In genomic region chr6:158002249-158002950, GRCh38 we compare ENCODE assay signal across 9 cellular contexts. TPM values are rescaled to one million over a fixed set of nuclear protein-coding genes. Genes with fewer than 3 reads are reported as not detected.
DNase-seq lines count a peak whose midpoint lies in the region; ATAC-seq, FAIRE-seq and TF ChIP-seq lines count a peak whose summit lies in the region.
"Had no signal": no experiment of that assay in that cellular context is flagged by ENCODE, and none has a peak within 500 bp of the region (broad histone marks: within the 10 kb centered on the region; RNA-seq: fewer than 3 reads in every experiment).

No MANE protein-coding gene starts in this region.

- no peak overlapping the region for H3K27ac Mint-ChIP-seq in activated T-cell treated with anti-CD3 and anti-CD28 coated beads, Interleukin-2, amount 50 U/mL, for 72 hours

- H3K27ac ChIP-seq in dorsolateral prefrontal cortex (peak overlapping the region; percentile 52 to 100 (median 98)), urinary bladder (ENCODE audit: low read depth) (peak overlapping the region; percentile 43)

- H3K4me1 ChIP-seq in mucosa of stomach (ENCODE audit: control insufficient read depth, insufficient read depth, low read length) (peaks cover 34% of the 10 kb centered on the region), urinary bladder (ENCODE audit: insufficient read depth) (no peaks in the 10 kb centered on the region)

- peak; percentile 16 to 30 for ATAC-seq in activated T-cell treated with anti-CD3 and anti-CD28 coated beads, Interleukin-2, amount 50 U/mL, for 72 hours (replicated peaks in 1 of 2)

- 85% methylated on average over 6 of the region's 6 CpGs for WGBS in urinary bladder

- FAIRE-seq in urothelium cell line (lab: Jason Lieb, UNC), result no peak

- TF ChIP-seq CTCF in dorsolateral prefrontal cortex (IDR thresholded peaks at IDR 0.05 in 54 of 56, conservative IDR thresholded peaks at IDR 0.05 in 2 of 56; ENCODE audit: low read depth in 1 of 56, partially characterized antibody in 56 of 56), result no peak

- no peak overlapping the region for H3K4me3 Mint-ChIP-seq in activated T-cell treated with anti-CD3 and anti-CD28 coated beads, Interleukin-2, amount 50 U/mL, for 72 hours
- H3K4me3 Mint-ChIP-seq: naive B cell had no signal

- H3K36me3 ChIP-seq in mucosa of stomach (ENCODE audit: control insufficient read depth, insufficient read depth, low read length), result no peaks in the 10 kb centered on the region
- H3K36me3 ChIP-seq in urinary bladder (ENCODE audit: insufficient read depth), result no peaks in the 10 kb centered on the region

- H3K9me3 ChIP-seq in mucosa of stomach (ENCODE audit: control insufficient read depth, low read length), result no peaks in the 10 kb centered on the region

- intact Hi-C loops in dorsolateral prefrontal cortex (cut with DNase I), result no loop called here

- DNase-seq in activated T-cell treated with anti-CD3 and anti-CD28 coated beads, Interleukin-2, amount 50 U/mL, for 72 hours, result no peak
- DNase-seq in activated T-cell treated with anti-CD3 and anti-CD28 coated beads, Interleukin-2, amount 50 U/mL, for 48 hours, result no peak
- DNase-seq in dorsolateral prefrontal cortex (peak in 4 of 10 donors; percentile 26 to 52 (median 29)), pons (ENCODE audit: low spot score) (no peak), NCI-H524 (lab: John Stamatoyannopoulos, UW) (no peak), urothelium cell line (ENCODE audit: low spot score) (no peak)
- DNase-seq: naive B cell had no signal

- H3K9me3 Mint-ChIP-seq in activated T-cell treated with anti-CD3 and anti-CD28 coated beads, Interleukin-2, amount 50 U/mL, for 72 hours, result no peaks in the 10 kb centered on the region

- H3K36me3 Mint-ChIP-seq in activated T-cell treated with anti-CD3 and anti-CD28 coated beads, Interleukin-2, amount 50 U/mL, for 72 hours (ENCODE audit: insufficient read depth in 2 of 2), result no peaks in the 10 kb centered on the region

- H3K4me1 Mint-ChIP-seq in activated T-cell treated with anti-CD3 and anti-CD28 coated beads, Interleukin-2, amount 50 U/mL, for 72 hours (ENCODE audit: low read depth), result peaks cover 57% of the 10 kb centered on the region

- H3K27me3 ChIP-seq in dorsolateral prefrontal cortex, result no peaks in the 10 kb centered on the region
- H3K27me3 ChIP-seq in mucosa of stomach (ENCODE audit: control insufficient read depth, insufficient read depth, low read length), result no peaks in the 10 kb centered on the region

- H3K9ac ChIP-seq in mucosa of stomach (ENCODE audit: low read length), result peak overlapping the region; percentile 45

- no peaks in the 10 kb centered on the region for H3K27me3 Mint-ChIP-seq in activated T-cell treated with anti-CD3 and anti-CD28 coated beads, Interleukin-2, amount 50 U/mL, for 72 hours (ENCODE audit: low read depth)
- H3K27me3 Mint-ChIP-seq: naive B cell had no signal

- H3K4me3 ChIP-seq in dorsolateral prefrontal cortex (peak overlapping the region in 2 of 59 donors; percentile 6 to 17), mucosa of stomach (ENCODE audit: low read length) (no peak overlapping the region), urinary bladder (ENCODE audit: low read depth, low read length) (no peak overlapping the region)

RNA-seq across cellular contexts. Expression of gene SYNJ2, which starts 20.7 kb away (rescaled TPM):
- 10 to 100 TPM; 22.6 to 29.8 TPM for total RNA-seq in activated T-cell treated with anti-CD3 and anti-CD28 coated beads, Interleukin-2, amount 50 U/mL, for 72 hours
- 100 to 1,000 TPM in 47 of 120 experiments, 10 to 100 TPM in 73; 41.0 to 257 (median 86.5) TPM for total RNA-seq in dorsolateral prefrontal cortex
- 14.3 TPM for total RNA-seq in urinary bladder
- 10.7 TPM for polyA plus RNA-seq in urinary bladder
